In the genomic region with DNA sequence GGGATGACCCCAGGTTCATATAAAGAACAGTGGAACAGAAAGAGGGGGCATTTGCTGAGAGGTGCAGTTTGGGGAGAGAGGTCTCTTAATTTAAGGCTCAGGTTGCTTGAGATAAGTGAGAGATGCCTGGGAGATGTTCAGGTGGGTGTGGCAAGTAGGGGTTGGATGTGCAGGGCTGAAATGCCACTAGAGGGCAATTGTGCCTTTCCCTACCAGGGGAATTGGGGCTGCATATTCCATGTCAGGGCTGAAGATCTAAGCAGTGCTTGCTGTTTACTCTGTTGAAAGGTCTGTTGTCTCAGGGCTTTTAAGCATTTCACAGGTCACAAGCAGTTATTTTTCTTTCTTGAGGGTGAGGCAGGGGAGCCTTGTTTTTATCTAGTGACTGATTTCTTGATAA, we compare ENCODE assay signal across 1 cellular context.
TF ChIP-seq lines count a peak whose summit lies in the region.

No MANE protein-coding gene starts in this region.

TF ChIP-seq in liver, 16 proteins besides CTCF, POLR2A, EP300 and RAD21 (continued from another document):
- TF ChIP-seq, protein P1, sequence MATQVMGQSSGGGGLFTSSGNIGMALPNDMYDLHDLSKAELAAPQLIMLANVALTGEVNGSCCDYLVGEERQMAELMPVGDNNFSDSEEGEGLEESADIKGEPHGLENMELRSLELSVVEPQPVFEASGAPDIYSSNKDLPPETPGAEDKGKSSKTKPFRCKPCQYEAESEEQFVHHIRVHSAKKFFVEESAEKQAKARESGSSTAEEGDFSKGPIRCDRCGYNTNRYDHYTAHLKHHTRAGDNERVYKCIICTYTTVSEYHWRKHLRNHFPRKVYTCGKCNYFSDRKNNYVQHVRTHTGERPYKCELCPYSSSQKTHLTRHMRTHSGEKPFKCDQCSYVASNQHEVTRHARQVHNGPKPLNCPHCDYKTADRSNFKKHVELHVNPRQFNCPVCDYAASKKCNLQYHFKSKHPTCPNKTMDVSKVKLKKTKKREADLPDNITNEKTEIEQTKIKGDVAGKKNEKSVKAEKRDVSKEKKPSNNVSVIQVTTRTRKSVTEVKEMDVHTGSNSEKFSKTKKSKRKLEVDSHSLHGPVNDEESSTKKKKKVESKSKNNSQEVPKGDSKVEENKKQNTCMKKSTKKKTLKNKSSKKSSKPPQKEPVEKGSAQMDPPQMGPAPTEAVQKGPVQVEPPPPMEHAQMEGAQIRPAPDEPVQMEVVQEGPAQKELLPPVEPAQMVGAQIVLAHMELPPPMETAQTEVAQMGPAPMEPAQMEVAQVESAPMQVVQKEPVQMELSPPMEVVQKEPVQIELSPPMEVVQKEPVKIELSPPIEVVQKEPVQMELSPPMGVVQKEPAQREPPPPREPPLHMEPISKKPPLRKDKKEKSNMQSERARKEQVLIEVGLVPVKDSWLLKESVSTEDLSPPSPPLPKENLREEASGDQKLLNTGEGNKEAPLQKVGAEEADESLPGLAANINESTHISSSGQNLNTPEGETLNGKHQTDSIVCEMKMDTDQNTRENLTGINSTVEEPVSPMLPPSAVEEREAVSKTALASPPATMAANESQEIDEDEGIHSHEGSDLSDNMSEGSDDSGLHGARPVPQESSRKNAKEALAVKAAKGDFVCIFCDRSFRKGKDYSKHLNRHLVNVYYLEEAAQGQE (IDR thresholded peaks at IDR 0.05) = no peak
- TF ChIP-seq FOXA2 (IDR thresholded peaks at IDR 0.05) = no peak
- TF ChIP-seq, protein P2, sequence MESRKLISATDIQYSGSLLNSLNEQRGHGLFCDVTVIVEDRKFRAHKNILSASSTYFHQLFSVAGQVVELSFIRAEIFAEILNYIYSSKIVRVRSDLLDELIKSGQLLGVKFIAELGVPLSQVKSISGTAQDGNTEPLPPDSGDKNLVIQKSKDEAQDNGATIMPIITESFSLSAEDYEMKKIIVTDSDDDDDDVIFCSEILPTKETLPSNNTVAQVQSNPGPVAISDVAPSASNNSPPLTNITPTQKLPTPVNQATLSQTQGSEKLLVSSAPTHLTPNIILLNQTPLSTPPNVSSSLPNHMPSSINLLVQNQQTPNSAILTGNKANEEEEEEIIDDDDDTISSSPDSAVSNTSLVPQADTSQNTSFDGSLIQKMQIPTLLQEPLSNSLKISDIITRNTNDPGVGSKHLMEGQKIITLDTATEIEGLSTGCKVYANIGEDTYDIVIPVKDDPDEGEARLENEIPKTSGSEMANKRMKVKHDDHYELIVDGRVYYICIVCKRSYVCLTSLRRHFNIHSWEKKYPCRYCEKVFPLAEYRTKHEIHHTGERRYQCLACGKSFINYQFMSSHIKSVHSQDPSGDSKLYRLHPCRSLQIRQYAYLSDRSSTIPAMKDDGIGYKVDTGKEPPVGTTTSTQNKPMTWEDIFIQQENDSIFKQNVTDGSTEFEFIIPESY (IDR thresholded peaks at IDR 0.05) = no peak
